8 cellular contexts compared by ENCODE assay signal in the genomic region with DNA sequence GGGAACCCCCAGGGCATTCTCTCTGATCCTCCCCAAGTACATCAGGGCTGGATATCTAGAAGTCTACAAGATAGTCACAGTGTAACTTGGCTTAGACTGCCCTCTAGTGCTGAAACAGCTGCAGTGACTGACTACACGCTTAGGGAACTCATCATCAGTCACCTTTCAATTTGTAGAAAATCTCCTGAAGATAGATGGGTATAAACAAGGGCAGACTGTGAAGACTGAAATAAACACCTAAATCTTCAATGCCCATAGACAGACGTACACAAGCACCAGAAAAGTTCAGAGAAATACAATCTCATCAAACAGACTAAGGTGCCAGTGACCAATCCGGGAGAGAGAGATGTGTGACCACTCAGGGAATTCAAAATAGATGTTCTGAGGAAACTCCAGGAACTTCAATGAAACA. TPM values are rescaled to one million over a fixed set of nuclear protein-coding genes. Genes with fewer than 3 reads are reported as not detected.
DNase-seq lines count a peak whose midpoint lies in the region; ATAC-seq and TF ChIP-seq lines count a peak whose summit lies in the region.

No MANE protein-coding gene starts in this region.

- H3K79me2 ChIP-seq in OCI-LY1 (ENCODE audit: insufficient read depth, low read length): no peaks in the 10 kb centered on the region
- H3K79me2 ChIP-seq in parathyroid adenoma: no peaks in the 10 kb centered on the region

- no peaks in the 10 kb centered on the region for H3K9me3 ChIP-seq in OCI-LY1 (ENCODE audit: low read length)
- no peaks in the 10 kb centered on the region for H3K9me3 ChIP-seq in parathyroid adenoma (ENCODE audit: control insufficient read depth, low read length)

- H3K27ac Mint-ChIP-seq in CD14-positive monocyte: peak overlapping the region in 1 of 7 donors; percentile 33
- H3K27ac Mint-ChIP-seq in activated T-helper 1 cell treated with anti-CD3 and anti-CD28 coated beads, Interleukin-12 subunit alpha, Interleukin-12 subunit beta, Interleukin-2, Interleukin-4 antibody, amounts not matched to agents 30 ng/mL and 10 ng/mL and 1 ng/mL, durations not matched to agents 14 hours and 24 hours and 36 hours: no peak overlapping the region

- peak; percentile 81 for ATAC-seq in GM18868 (IDR thresholded peaks at IDR 0.05; ENCODE audit: unreplicated experiment)
- ATAC-seq in HG03565 (IDR thresholded peaks at IDR 0.05; ENCODE audit: unreplicated experiment): peak; percentile 73
- ATAC-seq in GM21786 (IDR thresholded peaks at IDR 0.05; ENCODE audit: unreplicated experiment): no peak

- H3K36me3 Mint-ChIP-seq in CD14-positive monocyte: peaks cover 66 to 88% of the 10 kb centered on the region in 2 donors
- H3K36me3 Mint-ChIP-seq in activated T-helper 1 cell treated with anti-CD3 and anti-CD28 coated beads, Interleukin-12 subunit alpha, Interleukin-12 subunit beta, Interleukin-2, Interleukin-4 antibody, amounts not matched to agents 30 ng/mL and 10 ng/mL and 1 ng/mL, durations not matched to agents 14 hours and 24 hours and 36 hours (ENCODE audit: low read depth): peaks cover 28% of the 10 kb centered on the region

- H3K27me3 ChIP-seq in OCI-LY1 (ENCODE audit: insufficient read depth, low read length) (no peaks in the 10 kb centered on the region), parathyroid adenoma (ENCODE audit: control insufficient read depth, insufficient read depth, low read length) (no peaks in the 10 kb centered on the region)

- no peaks in the 10 kb centered on the region for H3F3A ChIP-seq in OCI-LY1 (ENCODE audit: insufficient read depth, low read length)

- intact Hi-C loops in CD14-positive monocyte (cut with micrococcal nuclease): loop anchor here (5.0 kb wide), 3 partner anchors 89 to 306 kb away; no protein-coding TSS in a partner anchor
- intact Hi-C loops in activated T-helper 1 cell treated with anti-CD3 and anti-CD28 coated beads, Interleukin-12 subunit alpha, Interleukin-12 subunit beta, Interleukin-2, Interleukin-4 antibody, amounts not matched to agents 30 ng/mL and 10 ng/mL and 1 ng/mL, durations not matched to agents 14 hours and 24 hours and 36 hours (cut with micrococcal nuclease): loop anchor here (1.0 to 5.0 kb wide), 7 partner anchors 81 to 688 kb away; a partner anchor contains a TSS

- H3K4me3 Mint-ChIP-seq in CD14-positive monocyte: no peak overlapping the region
- H3K4me3 Mint-ChIP-seq in activated T-helper 1 cell treated with anti-CD3 and anti-CD28 coated beads, Interleukin-12 subunit alpha, Interleukin-12 subunit beta, Interleukin-2, Interleukin-4 antibody, amounts not matched to agents 30 ng/mL and 10 ng/mL and 1 ng/mL, durations not matched to agents 14 hours and 24 hours and 36 hours: no peak overlapping the region

- H3K4me2 ChIP-seq in OCI-LY1 (ENCODE audit: low read length) (no peak overlapping the region), parathyroid adenoma (ENCODE audit: low read length) (no peak overlapping the region)

- H3K36me3 ChIP-seq in OCI-LY1 (ENCODE audit: insufficient read depth, low read length) (peaks cover 67% of the 10 kb centered on the region), parathyroid adenoma (ENCODE audit: control insufficient read depth, insufficient read depth, low read length) (no peaks in the 10 kb centered on the region)

- H3K9me3 Mint-ChIP-seq in CD14-positive monocyte: peaks cover 0 to 5% (median 0%) of the 10 kb centered on the region in 7 donors
- H3K9me3 Mint-ChIP-seq in activated T-helper 1 cell treated with anti-CD3 and anti-CD28 coated beads, Interleukin-12 subunit alpha, Interleukin-12 subunit beta, Interleukin-2, Interleukin-4 antibody, amounts not matched to agents 30 ng/mL and 10 ng/mL and 1 ng/mL, durations not matched to agents 14 hours and 24 hours and 36 hours: peaks cover 3% of the 10 kb centered on the region

- no peaks in the 10 kb centered on the region for H3K9me2 ChIP-seq in OCI-LY1 (ENCODE audit: low read depth, low read length)

- H4K20me1 ChIP-seq in OCI-LY1 (ENCODE audit: insufficient read depth, low read length): no peaks in the 10 kb centered on the region

- peak; percentile 83 for TF ChIP-seq CTCF in CD14-positive monocyte (IDR thresholded peaks at IDR 0.05)
- TF ChIP-seq CTCF in OCI-LY1 (IDR thresholded peaks at IDR 0.05; ENCODE audit: low read length): peak; percentile 93
- peak; percentile 65 for TF ChIP-seq CTCF in parathyroid adenoma (IDR thresholded peaks at IDR 0.05)

- H2AFZ ChIP-seq in OCI-LY1 (ENCODE audit: low read length) (no peak overlapping the region), parathyroid adenoma (no peak overlapping the region)

- no peaks in the 10 kb centered on the region for H3K4me1 Mint-ChIP-seq in CD14-positive monocyte
- no peaks in the 10 kb centered on the region for H3K4me1 Mint-ChIP-seq in activated T-helper 1 cell treated with anti-CD3 and anti-CD28 coated beads, Interleukin-12 subunit alpha, Interleukin-12 subunit beta, Interleukin-2, Interleukin-4 antibody, amounts not matched to agents 30 ng/mL and 10 ng/mL and 1 ng/mL, durations not matched to agents 14 hours and 24 hours and 36 hours (ENCODE audit: low read depth)

- H3K27ac ChIP-seq in OCI-LY1 (ENCODE audit: low read depth, low read length, poor library complexity, severe bottlenecking) (no peak overlapping the region), parathyroid adenoma (no peak overlapping the region)

- no peaks in the 10 kb centered on the region for H3K27me3 Mint-ChIP-seq in CD14-positive monocyte (ENCODE audit: low read depth in 3 of 3)
- no peaks in the 10 kb centered on the region for H3K27me3 Mint-ChIP-seq in activated T-helper 1 cell treated with anti-CD3 and anti-CD28 coated beads, Interleukin-12 subunit alpha, Interleukin-12 subunit beta, Interleukin-2, Interleukin-4 antibody, amounts not matched to agents 30 ng/mL and 10 ng/mL and 1 ng/mL, durations not matched to agents 14 hours and 24 hours and 36 hours (ENCODE audit: insufficient read depth)

- H3K9ac ChIP-seq in OCI-LY1 (ENCODE audit: low read length): no peak overlapping the region
- no peak overlapping the region for H3K9ac ChIP-seq in parathyroid adenoma

- no peak overlapping the region for H3K4me3 ChIP-seq in OCI-LY1 (ENCODE audit: low read depth, low read length, poor library complexity, severe bottlenecking)
- H3K4me3 ChIP-seq in parathyroid adenoma (ENCODE audit: low read depth, low read length): no peak overlapping the region

- DNase-seq in CD14-positive monocyte (ENCODE audit: low spot score) (no peak), foreskin melanocyte (peak; percentile 68)
- peak; percentile 48 for DNase-seq in activated T-helper 1 cell treated with anti-CD3 and anti-CD28 coated beads, Interleukin-12 subunit alpha, Interleukin-12 subunit beta, Interleukin-2, Interleukin-4 antibody, amounts not matched to agents 30 ng/mL and 10 ng/mL and 1 ng/mL, durations not matched to agents 14 hours and 24 hours and 36 hours (ENCODE audit: low spot score)

- no peaks in the 10 kb centered on the region for H3K4me1 ChIP-seq in OCI-LY1 (ENCODE audit: insufficient read depth, low read length, severe bottlenecking)
- no peaks in the 10 kb centered on the region for H3K4me1 ChIP-seq in parathyroid adenoma

RNA-seq across cellular contexts. Expression of a gene that starts 46.6 kb away (rescaled TPM):
- polyA plus RNA-seq in CD14-positive monocyte: 10 to 100 TPM; 14.0 to 14.7 TPM
- total RNA-seq in activated T-helper 1 cell treated with anti-CD3 and anti-CD28 coated beads, Interleukin-12 subunit alpha, Interleukin-12 subunit beta, Interleukin-2, Interleukin-4 antibody, amounts not matched to agents 30 ng/mL and 10 ng/mL and 1 ng/mL, durations not matched to agents 14 hours and 24 hours and 36 hours: 17.6 and 19.8 TPM in 2 replicates
